In genomic region chr19:42422092-42422575, GRCh38 we compare ENCODE assay signal across 8 cellular contexts. TPM values are rescaled to one million over a fixed set of nuclear protein-coding genes. Genes with fewer than 3 reads are reported as not detected.
DNase-seq lines count a peak whose midpoint lies in the region; ATAC-seq, FAIRE-seq and TF ChIP-seq lines count a peak whose summit lies in the region.

No MANE protein-coding gene starts in this region.

- WGBS in HepG2 (ENCODE audit: low lambda C conversion rate) = 31% methylated on average over 9 of the region's 12 CpGs
- 86 to 90% methylated on average over 12 of the region's 12 CpGs for whole genome bisulfite sequencing in GM23248 (ENCODE audit: low coverage in 1 of 2, low lambda C conversion rate in 2 of 2, missing lambda C conversion rate in 2 of 2), 2 experiments

- no peaks in the 10 kb centered on the region for H3F3A ChIP-seq in GM23248 (ENCODE audit: insufficient read depth)

- TF ChIP-seq RAD21 in HepG2 (CRISPR knock-in tag; IDR thresholded peaks at IDR 0.05) = no peak

- H3K4me1 ChIP-seq in HepG2 (ENCODE audit: insufficient read depth, low read length) (peaks cover 66% of the 10 kb centered on the region), upper lobe of right lung (peaks cover 24% of the 10 kb centered on the region), GM23248 (ENCODE audit: insufficient read depth) (no peaks in the 10 kb centered on the region)

- TF ChIP-seq POLR2A in HepG2 (IDR thresholded peaks at IDR 0.05; ENCODE audit: insufficient read depth in 1 of 2, low read depth in 2 of 2, low read length in 2 of 2) = no peak

- no peaks in the 10 kb centered on the region for H4K20me1 ChIP-seq in HepG2 (ENCODE audit: insufficient read depth, low read length)
- no peaks in the 10 kb centered on the region for H4K20me1 ChIP-seq in GM23248 (ENCODE audit: insufficient read depth)

- H3K79me2 ChIP-seq in HepG2 (ENCODE audit: insufficient read depth, low read length) = no peaks in the 10 kb centered on the region
- H3K79me2 ChIP-seq in GM23248 (ENCODE audit: insufficient read depth) = no peaks in the 10 kb centered on the region

- H3K9me2 ChIP-seq in GM23248 (ENCODE audit: insufficient read depth) = no peaks in the 10 kb centered on the region

- H2AFZ ChIP-seq in HepG2 (ENCODE audit: low read length) (no peak overlapping the region), GM23248 (no peak overlapping the region)

- H3K4me2 ChIP-seq in HepG2 (ENCODE audit: low read depth, low read length) = 0 out of 2 replicates have a peak overlapping the region, but pooled peaks have one; percentile 2
- H3K4me2 ChIP-seq in GM23248 (ENCODE audit: unreplicated experiment) = no peak overlapping the region

- no peaks in the 10 kb centered on the region for H3K36me3 Mint-ChIP-seq in activated T-cell treated with anti-CD3 and anti-CD28 coated beads, Interleukin-2, amount 50 U/mL, for 4 hours (ENCODE audit: insufficient read depth)
- H3K36me3 Mint-ChIP-seq in brain = peaks cover 8% of the 10 kb centered on the region

- POLR2A ChIA-PET in HepG2 (lab: Yijun Ruan, JAX) = no interaction called here

- H3K27me3 Mint-ChIP-seq in activated T-cell treated with anti-CD3 and anti-CD28 coated beads, Interleukin-2, amount 50 U/mL, for 4 hours (ENCODE audit: low read depth) = no peaks in the 10 kb centered on the region
- H3K27me3 Mint-ChIP-seq in brain = peaks cover 16% of the 10 kb centered on the region

- peak overlapping the region; percentile 64 to 98 (median 96) for H3K27ac Mint-ChIP-seq in brain

- no peak for TF ChIP-seq CTCF in brain (conservative IDR thresholded peaks at IDR 0.05)
- no peak for TF ChIP-seq CTCF in HepG2 (CRISPR knock-in tag; IDR thresholded peaks at IDR 0.05)
- no peak for TF ChIP-seq CTCF in upper lobe of right lung (IDR thresholded peaks at IDR 0.05)

- H3K27ac ChIP-seq in HepG2 (ENCODE audit: extremely low read length, insufficient read depth, low read length) (no peak overlapping the region), upper lobe of right lung (no peak overlapping the region), GM23248 (no peak overlapping the region)

- H3K9ac ChIP-seq in HepG2 (ENCODE audit: insufficient read depth, low read depth, low read length) = no peak overlapping the region
- H3K9ac ChIP-seq in GM23248 = no peak overlapping the region

- no peak for FAIRE-seq in HepG2 (lab: Jason Lieb, UNC)

- BruUV-seq in HepG2 (replicated peaks; lab: Mats Ljungman, UMichigan) = no TSS peak

- no peaks in the 10 kb centered on the region for H3K9me3 Mint-ChIP-seq in activated T-cell treated with anti-CD3 and anti-CD28 coated beads, Interleukin-2, amount 50 U/mL, for 4 hours
- peaks cover 0 to 1% (median 0%) of the 10 kb centered on the region in 5 experiments for H3K9me3 Mint-ChIP-seq in brain

- DNase-seq in activated T-cell treated with anti-CD3 and anti-CD28 coated beads, Interleukin-2, amount 50 U/mL, for 4 hours = no peak
- DNase-seq in activated T-cell treated with anti-CD3 and anti-CD28 coated beads for 4 hours = no peak
- DNase-seq in HepG2 (ENCODE audit: low spot score) = no peak
- no peak for DNase-seq in upper lobe of right lung
- no peak for DNase-seq in GM23248
- no peak for DNase-seq in DMS153 treated with DMSO at 0.1 percent for 48 hours (lab: John Stamatoyannopoulos, UW; ENCODE audit: unreplicated experiment)
- DNase-seq in GOT3 (lab: John Stamatoyannopoulos, UW) = no peak

- peak overlapping the region; percentile 93 for H3K4me3 Mint-ChIP-seq in activated T-cell treated with anti-CD3 and anti-CD28 coated beads, Interleukin-2, amount 50 U/mL, for 4 hours
- peak overlapping the region; percentile 92 to 100 (median 99) for H3K4me3 Mint-ChIP-seq in brain

- in situ Hi-C loops in HepG2 (cut with HindIII; ENCODE audit: extremely low pct_ligation_motif_present, low pct_unique_long_range_greater_than_20kb) (no loop called here), GM23248 (cut with MboI) (no loop called here)

- H3K27me3 ChIP-seq in HepG2 (ENCODE audit: control insufficient read depth in 1 of 2, insufficient read depth in 2 of 2, low read length in 2 of 2) (peaks cover 4 to 34% of the 10 kb centered on the region in 2 experiments), upper lobe of right lung (peaks cover 18% of the 10 kb centered on the region), GM23248 (replicated peaks; ENCODE audit: insufficient read depth) (no peaks in the 10 kb centered on the region)

- intact Hi-C loops in HepG2 (cut with micrococcal nuclease; ENCODE audit: unreplicated experiment) (no loop called here), upper lobe of right lung (cut with DNase I) (no loop called here)

- ATAC-seq in activated T-cell treated with anti-CD3 and anti-CD28 coated beads, Interleukin-2, amount 50 U/mL, for 4 hours = no peak
- no peak for ATAC-seq in HepG2
- no peak for ATAC-seq in upper lobe of right lung

- H3K36me3 ChIP-seq in HepG2 (replicated peaks in 1 of 2; ENCODE audit: control insufficient read depth in 1 of 2, insufficient read depth in 2 of 2, low read length in 2 of 2) (no peaks in the 10 kb centered on the region), upper lobe of right lung (no peaks in the 10 kb centered on the region), GM23248 (ENCODE audit: low read depth) (no peaks in the 10 kb centered on the region)

- H3K4me3 ChIP-seq in HepG2 (replicated peaks in 1 of 3; ENCODE audit: insufficient read depth in 1 of 3, low read depth in 2 of 3, low read length in 3 of 3) = no peak overlapping the region
- peak overlapping the region; percentile 65 for H3K4me3 ChIP-seq in upper lobe of right lung
- H3K4me3 ChIP-seq in GM23248 = no peak overlapping the region

- H3K9me3 ChIP-seq in HepG2 (ENCODE audit: low read length) = no peaks in the 10 kb centered on the region
- H3K9me3 ChIP-seq in upper lobe of right lung = no peaks in the 10 kb centered on the region
- no peaks in the 10 kb centered on the region for H3K9me3 ChIP-seq in GM23248 (ENCODE audit: low read depth)

- TF ChIP-seq EP300 in HepG2 (IDR thresholded peaks at IDR 0.05; ENCODE audit: low read depth in 2 of 2, low read length in 2 of 2) (no peak), HepG2 (CRISPR knock-in tag; IDR thresholded peaks at IDR 0.05; ENCODE audit: borderline replicate concordance) (no peak)

- H3K4me1 Mint-ChIP-seq in activated T-cell treated with anti-CD3 and anti-CD28 coated beads, Interleukin-2, amount 50 U/mL, for 4 hours (ENCODE audit: low read depth) = peaks cover 44% of the 10 kb centered on the region
- peaks cover 62% of the 10 kb centered on the region for H3K4me1 Mint-ChIP-seq in brain

- CTCF ChIA-PET in HepG2 (lab: Yijun Ruan, JAX; ENCODE audit: low intra/inter-chr PET ratio, low total read pairs) = interaction anchor here (3.4 kb wide), 1 partner anchor 12 kb away, joined by 25 read pairs; no protein-coding TSS in a partner anchor

RNA-seq across cellular contexts. Expression of gene LIPE, which starts 5.1 kb away (rescaled TPM):
- 10 to 100 TPM; 23.0 to 29.1 (median 28.0) TPM for total RNA-seq in activated T-cell treated with anti-CD3 and anti-CD28 coated beads, Interleukin-2, amount 50 U/mL, for 4 hours
- 74.5 TPM for polyA plus RNA-seq in brain (ENCODE audit: insufficient read depth, low read depth, low replicate concordance)
- total RNA-seq in HepG2 (2016; rRNA removed; fragmentation: Illumina TruSeq; extraction: Trizol) = not detected in 2 replicates
- total RNA-seq in HepG2 (2016; cell fraction: cytosol; rRNA removed; fragmentation: Illumina TruSeq; extraction: Trizol; ENCODE audit: low read depth) = not detected in 2 replicates
- not detected in 2 replicates for total RNA-seq in HepG2 (2016; cell fraction: insoluble cytoplasmic fraction; rRNA removed; fragmentation: Illumina TruSeq; extraction: Trizol)
- not detected in 2 replicates for total RNA-seq in HepG2 (2016; cell fraction: membrane; rRNA removed; fragmentation: Illumina TruSeq; extraction: Trizol)
- not detected in 2 replicates for total RNA-seq in HepG2 (2016; cell fraction: nucleus; rRNA removed; fragmentation: Illumina TruSeq; extraction: Trizol)
- polyA plus RNA-seq in HepG2 (2011; rRNA removed) = 0.20 TPM in 1 of 2 replicates, not detected in the other
- polyA plus RNA-seq in HepG2 (2011; cell fraction: cytosol; rRNA removed) = 0.08 and 0.13 TPM in 2 replicates
- 0.03 TPM in 1 of 2 replicates, not detected in the other for polyA plus RNA-seq in HepG2 (2011; cell fraction: nucleus; rRNA removed)
- 0.13 and 0.15 TPM in 2 replicates for polyA plus RNA-seq in HepG2 (2012)
- not detected in 2 replicates for polyA plus RNA-seq in HepG2 (2016; cell fraction: cytosol; fragmentation: Illumina TruSeq; extraction: Trizol; ENCODE audit: low read depth)
- not detected in 2 replicates for polyA plus RNA-seq in HepG2 (2016; cell fraction: insoluble cytoplasmic fraction; fragmentation: Illumina TruSeq; extraction: Trizol; ENCODE audit: low read depth)
- polyA plus RNA-seq in HepG2 (2016; cell fraction: membrane; fragmentation: Illumina TruSeq; extraction: Trizol; ENCODE audit: low read depth) = not detected in 2 replicates
- not detected in 2 replicates for polyA plus RNA-seq in HepG2 (2016; cell fraction: nucleus; fragmentation: Illumina TruSeq; extraction: Trizol; ENCODE audit: insufficient read depth, low read depth)
- not detected in 2 replicates for polyA minus RNA-seq in HepG2 (2011; rRNA and poly(A)+ RNA removed; ENCODE audit: low replicate concordance)
- not detected in 2 replicates for polyA minus RNA-seq in HepG2 (2011; cell fraction: cytosol; rRNA and poly(A)+ RNA removed)
- not detected in 2 replicates for polyA minus RNA-seq in HepG2 (2011; cell fraction: nucleus; rRNA and poly(A)+ RNA removed)
- 3.9 TPM for total RNA-seq in upper lobe of right lung
- 0.22 and 0.51 TPM in 2 replicates for total RNA-seq in GM23248 (2014; rRNA removed; shearing (Covaris generic))
- polyA plus RNA-seq in GM23248 (2016; fragmentation: Nextera tagmentation; extraction: Ambion mirVana) = 0.61 and 1.1 TPM in 2 replicates

RNA-seq across cellular contexts. Expression of gene CXCL17, which starts 20.6 kb away (rescaled TPM):
- total RNA-seq in activated T-cell treated with anti-CD3 and anti-CD28 coated beads, Interleukin-2, amount 50 U/mL, for 4 hours = not detected
- 1.8 TPM for polyA plus RNA-seq in brain (ENCODE audit: insufficient read depth, low read depth, low replicate concordance)
- not detected in 2 replicates for total RNA-seq in HepG2 (2016; rRNA removed; fragmentation: Illumina TruSeq; extraction: Trizol)
- not detected in 2 replicates for total RNA-seq in HepG2 (2016; cell fraction: cytosol; rRNA removed; fragmentation: Illumina TruSeq; extraction: Trizol; ENCODE audit: low read depth)
- not detected in 2 replicates for total RNA-seq in HepG2 (2016; cell fraction: insoluble cytoplasmic fraction; rRNA removed; fragmentation: Illumina TruSeq; extraction: Trizol)
- total RNA-seq in HepG2 (2016; cell fraction: membrane; rRNA removed; fragmentation: Illumina TruSeq; extraction: Trizol) = not detected in 2 replicates
- total RNA-seq in HepG2 (2016; cell fraction: nucleus; rRNA removed; fragmentation: Illumina TruSeq; extraction: Trizol) = not detected in 2 replicates
- 0.10 and 0.12 TPM in 2 replicates for polyA plus RNA-seq in HepG2 (2011; rRNA removed)
- 0.06 and 0.07 TPM in 2 replicates for polyA plus RNA-seq in HepG2 (2011; cell fraction: cytosol; rRNA removed)
- polyA plus RNA-seq in HepG2 (2011; cell fraction: nucleus; rRNA removed) = not detected in 2 replicates
- 0.23 TPM in 1 of 2 replicates, not detected in the other for polyA plus RNA-seq in HepG2 (2012)
- polyA plus RNA-seq in HepG2 (2016; cell fraction: cytosol; fragmentation: Illumina TruSeq; extraction: Trizol; ENCODE audit: low read depth) = not detected in 2 replicates
- polyA plus RNA-seq in HepG2 (2016; cell fraction: insoluble cytoplasmic fraction; fragmentation: Illumina TruSeq; extraction: Trizol; ENCODE audit: low read depth) = not detected in 2 replicates
- polyA plus RNA-seq in HepG2 (2016; cell fraction: membrane; fragmentation: Illumina TruSeq; extraction: Trizol; ENCODE audit: low read depth) = not detected in 2 replicates
- polyA plus RNA-seq in HepG2 (2016; cell fraction: nucleus; fragmentation: Illumina TruSeq; extraction: Trizol; ENCODE audit: insufficient read depth, low read depth) = not detected in 2 replicates
- not detected in 2 replicates for polyA minus RNA-seq in HepG2 (2011; rRNA and poly(A)+ RNA removed; ENCODE audit: low replicate concordance)
- not detected in 2 replicates for polyA minus RNA-seq in HepG2 (2011; cell fraction: cytosol; rRNA and poly(A)+ RNA removed)
- polyA minus RNA-seq in HepG2 (2011; cell fraction: nucleus; rRNA and poly(A)+ RNA removed) = not detected in 2 replicates
- total RNA-seq in upper lobe of right lung = 150 TPM
- total RNA-seq in GM23248 (2014; rRNA removed; shearing (Covaris generic)) = not detected in 2 replicates
- not detected in 2 replicates for polyA plus RNA-seq in GM23248 (2016; fragmentation: Nextera tagmentation; extraction: Ambion mirVana)

RNA-seq across cellular contexts. Expression of gene CNFN, which starts 32.0 kb away (rescaled TPM):
- not detected for total RNA-seq in activated T-cell treated with anti-CD3 and anti-CD28 coated beads, Interleukin-2, amount 50 U/mL, for 4 hours
- 10.9 TPM for polyA plus RNA-seq in brain (ENCODE audit: insufficient read depth, low read depth, low replicate concordance)
- 0.35 TPM in 1 of 2 replicates, not detected in the other for total RNA-seq in HepG2 (2016; rRNA removed; fragmentation: Illumina TruSeq; extraction: Trizol)
- not detected in 2 replicates for total RNA-seq in HepG2 (2016; cell fraction: cytosol; rRNA removed; fragmentation: Illumina TruSeq; extraction: Trizol; ENCODE audit: low read depth)
- not detected in 2 replicates for total RNA-seq in HepG2 (2016; cell fraction: insoluble cytoplasmic fraction; rRNA removed; fragmentation: Illumina TruSeq; extraction: Trizol)
- not detected in 2 replicates for total RNA-seq in HepG2 (2016; cell fraction: membrane; rRNA removed; fragmentation: Illumina TruSeq; extraction: Trizol)
- not detected in 2 replicates for total RNA-seq in HepG2 (2016; cell fraction: nucleus; rRNA removed; fragmentation: Illumina TruSeq; extraction: Trizol)
- polyA plus RNA-seq in HepG2 (2011; rRNA removed) = 1.0 and 1.1 TPM in 2 replicates
- polyA plus RNA-seq in HepG2 (2011; cell fraction: cytosol; rRNA removed) = 0.68 and 1.7 TPM in 2 replicates
- polyA plus RNA-seq in HepG2 (2011; cell fraction: nucleus; rRNA removed) = 0.84 and 1.9 TPM in 2 replicates
- polyA plus RNA-seq in HepG2 (2012) = 1.2 and 1.7 TPM in 2 replicates
- 0.83 and 1.2 TPM in 2 replicates for polyA plus RNA-seq in HepG2 (2016; cell fraction: cytosol; fragmentation: Illumina TruSeq; extraction: Trizol; ENCODE audit: low read depth)
- polyA plus RNA-seq in HepG2 (2016; cell fraction: insoluble cytoplasmic fraction; fragmentation: Illumina TruSeq; extraction: Trizol; ENCODE audit: low read depth) = 0.75 TPM in 1 of 2 replicates, not detected in the other
- 1.1 and 1.3 TPM in 2 replicates for polyA plus RNA-seq in HepG2 (2016; cell fraction: membrane; fragmentation: Illumina TruSeq; extraction: Trizol; ENCODE audit: low read depth)
- polyA plus RNA-seq in HepG2 (2016; cell fraction: nucleus; fragmentation: Illumina TruSeq; extraction: Trizol; ENCODE audit: insufficient read depth, low read depth) = not detected in 2 replicates
- 1.3 TPM in 1 of 2 replicates, not detected in the other for polyA minus RNA-seq in HepG2 (2011; rRNA and poly(A)+ RNA removed; ENCODE audit: low replicate concordance)
- not detected in 2 replicates for polyA minus RNA-seq in HepG2 (2011; cell fraction: cytosol; rRNA and poly(A)+ RNA removed)
- not detected in 2 replicates for polyA minus RNA-seq in HepG2 (2011; cell fraction: nucleus; rRNA and poly(A)+ RNA removed)
- total RNA-seq in upper lobe of right lung = 0.87 TPM
- not detected in 2 replicates for total RNA-seq in GM23248 (2014; rRNA removed; shearing (Covaris generic))
- polyA plus RNA-seq in GM23248 (2016; fragmentation: Nextera tagmentation; extraction: Ambion mirVana) = 0.82 and 1.1 TPM in 2 replicates

Comparison
In these comparisons a context has a peak if more than half of its experiments do, and no peak if none do; other contexts are left out.
1. RNA of gene CXCL17, which starts 20.6 kb away (total RNA-seq): 150 TPM in upper lobe of right lung (single experiment); not detected in activated T-cell treated with anti-CD3 and anti-CD28 coated beads, Interleukin-2, amount 50 U/mL, for 4 hours, not detected in HepG2 and not detected in GM23248; every median in the first group is over 100 times any median in the second.